ENCODE assay signal across 20 cellular contexts in the genomic region with DNA sequence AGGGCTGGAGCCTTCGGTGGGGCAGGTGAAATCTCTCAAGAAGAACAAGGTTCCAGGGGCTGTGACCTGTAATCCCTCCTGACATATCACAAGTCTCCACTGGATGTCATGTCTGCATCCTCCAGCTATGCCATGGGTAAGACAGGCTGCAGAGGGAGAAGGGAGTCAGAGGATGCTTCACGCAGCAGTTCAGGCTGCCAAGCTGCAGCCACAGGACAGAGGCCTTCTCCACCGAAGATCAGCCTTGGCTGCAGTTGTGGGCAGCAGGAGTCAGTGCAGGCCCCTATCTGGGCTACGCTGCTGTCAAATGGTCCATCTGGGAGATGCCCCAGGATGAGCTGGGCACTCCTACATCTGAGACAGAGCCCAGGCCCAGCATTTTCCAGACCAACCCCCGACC. TPM values are rescaled to one million over a fixed set of nuclear protein-coding genes. Genes with fewer than 3 reads are reported as not detected.
DNase-seq lines count a peak whose midpoint lies in the region; ATAC-seq and TF ChIP-seq lines count a peak whose summit lies in the region.
"Had no signal": no experiment of that assay in that cellular context is flagged by ENCODE, and none has a peak within 500 bp of the region (broad histone marks: within the 10 kb centered on the region; RNA-seq: fewer than 3 reads in every experiment).

No MANE protein-coding gene starts in this region.

- in situ Hi-C loops in GM23248 (cut with MboI), result no loop called here

- BruUV-seq in PC-3 (replicated peaks; lab: Mats Ljungman, UMichigan), result no TSS peak

- H3K4me2 ChIP-seq in GM23248 (ENCODE audit: unreplicated experiment) (peak overlapping the region; percentile 15), PC-3 (ENCODE audit: low read length) (peak overlapping the region; percentile 16; the same call in 1 of the 2 replicates), fibroblast of lung (ENCODE audit: extremely low read depth, insufficient read depth, low read length) (no peak overlapping the region)

- TF ChIP-seq POLR2A in stomach (IDR thresholded peaks at IDR 0.05), result no peak

- H3K4me1 ChIP-seq in GM23248 (ENCODE audit: insufficient read depth) (peaks cover 87% of the 10 kb centered on the region), PC-3 (ENCODE audit: insufficient read depth, low read length) (peaks cover 61% of the 10 kb centered on the region), fibroblast of lung (ENCODE audit: control insufficient read depth, extremely low read depth, insufficient read depth, low read length) (peaks cover 78% of the 10 kb centered on the region), stomach (peaks cover 13 to 49% (median 32%) of the 10 kb centered on the region in 4 donors)

- no peak for ATAC-seq in PC-3
- ATAC-seq: activated T-helper 17 cell treated with anti-CD3 and anti-CD28 coated beads, Interleukin-2, amount 50 U/mL, for 72 hours; HCT116; stimulated activated effector memory CD8-positive, alpha-beta T cell treated with anti-CD3 and anti-CD28 coated beads, Interleukin-12 subunit alpha, Interleukin-12 subunit beta, amount 100 ng/mL, for 72 hours had no signal

- no peaks in the 10 kb centered on the region for H3K9me3 ChIP-seq in GM23248 (ENCODE audit: low read depth)
- no peaks in the 10 kb centered on the region for H3K9me3 ChIP-seq in PC-3 (ENCODE audit: low read length)
- no peaks in the 10 kb centered on the region for H3K9me3 ChIP-seq in fibroblast of lung (ENCODE audit: control insufficient read depth, insufficient read depth, low read depth, low read length)
- no peaks in the 10 kb centered on the region for H3K9me3 ChIP-seq in stomach
- H3K9me3 ChIP-seq: suprapubic skin had no signal

- H3K27me3 ChIP-seq in GM23248 (replicated peaks; ENCODE audit: insufficient read depth) (no peaks in the 10 kb centered on the region), PC-3 (ENCODE audit: low read length) (no peaks in the 10 kb centered on the region), fibroblast of lung (ENCODE audit: control insufficient read depth, insufficient read depth, low read length) (no peaks in the 10 kb centered on the region), stomach (no peaks in the 10 kb centered on the region)
- H3K27me3 ChIP-seq: suprapubic skin had no signal

- CTCF ChIA-PET in PC-3 (lab: Charles Lee), result interaction anchor here (1.0 to 1.6 kb wide), 2 partner anchors 17 to 61 kb away, joined by 4 to 5 read pairs; no protein-coding TSS in a partner anchor

- H3F3A ChIP-seq in GM23248 (ENCODE audit: insufficient read depth), result peaks cover 73% of the 10 kb centered on the region
- peaks cover 4% of the 10 kb centered on the region for H3F3A ChIP-seq in PC-3 (ENCODE audit: low read length, unreplicated experiment)

- H3K9ac ChIP-seq in GM23248 (peak overlapping the region; percentile 61; the same call in 1 of the 2 replicates), PC-3 (ENCODE audit: low read length) (no peak overlapping the region), fibroblast of lung (ENCODE audit: insufficient read depth, low read length) (no peak overlapping the region)

- TF ChIP-seq CTCF in PC-3 (conservative IDR thresholded peaks at IDR 0.05; ENCODE audit: low read depth, low read length), result no peak
- no peak for TF ChIP-seq CTCF in fibroblast of lung (conservative IDR thresholded peaks at IDR 0.05 in 1 of 2, IDR thresholded peaks at IDR 0.05 in 1 of 2; ENCODE audit: low read depth in 1 of 2, low read length in 2 of 2)
- TF ChIP-seq CTCF in stomach (IDR thresholded peaks at IDR 0.05), result no peak

- no peak overlapping the region for H3K4me3 ChIP-seq in GM23248
- no peak overlapping the region for H3K4me3 ChIP-seq in PC-3 (ENCODE audit: low read length)
- H3K4me3 ChIP-seq in fibroblast of lung (replicated peaks in 1 of 4; ENCODE audit: control extremely low read depth in 1 of 4, insufficient read depth in 1 of 4, low read depth in 3 of 4, low read length in 4 of 4), result no peak overlapping the region
- H3K4me3 ChIP-seq in stomach, result no peak overlapping the region
- H3K4me3 ChIP-seq: suprapubic skin had no signal

- H3K9me2 ChIP-seq in GM23248 (ENCODE audit: insufficient read depth) (no peaks in the 10 kb centered on the region), PC-3 (replicated peaks; ENCODE audit: low read length) (no peaks in the 10 kb centered on the region)

- H3K79me2 ChIP-seq in GM23248 (ENCODE audit: insufficient read depth) (no peaks in the 10 kb centered on the region), PC-3 (ENCODE audit: low read length) (no peaks in the 10 kb centered on the region), fibroblast of lung (ENCODE audit: control insufficient read depth, insufficient read depth, low read length) (peaks cover 16% of the 10 kb centered on the region)

- intact Hi-C loops in PC-3 (cut with micrococcal nuclease), result no loop called here
- intact Hi-C loops in stomach (cut with DNase I; ENCODE audit: low total_unique reads), result no loop called here

- H2AFZ ChIP-seq in GM23248 (no peak overlapping the region), PC-3 (ENCODE audit: low read length) (no peak overlapping the region), fibroblast of lung (ENCODE audit: low read length) (no peak overlapping the region)

- H3K27ac ChIP-seq in GM23248 (peak overlapping the region; percentile 96), PC-3 (ENCODE audit: low read length) (peak overlapping the region; percentile 63), fibroblast of lung (ENCODE audit: insufficient read depth, low read length) (peak overlapping the region; percentile 59), stomach (no peak overlapping the region)
- H3K27ac ChIP-seq: suprapubic skin had no signal

- TF ChIP-seq EP300 in stomach (IDR thresholded peaks at IDR 0.05), result no peak

- H4K20me1 ChIP-seq in GM23248 (ENCODE audit: insufficient read depth), result no peaks in the 10 kb centered on the region
- H4K20me1 ChIP-seq in PC-3 (ENCODE audit: low read length), result no peaks in the 10 kb centered on the region
- H4K20me1 ChIP-seq in fibroblast of lung (ENCODE audit: control insufficient read depth, extremely low read depth, insufficient read depth, low read length), result no peaks in the 10 kb centered on the region

- H3K36me3 ChIP-seq in GM23248 (ENCODE audit: low read depth) (no peaks in the 10 kb centered on the region), PC-3 (ENCODE audit: low read depth, low read length) (no peaks in the 10 kb centered on the region), fibroblast of lung (ENCODE audit: control insufficient read depth, insufficient read depth, low read length) (peaks cover 2% of the 10 kb centered on the region), stomach (no peaks in the 10 kb centered on the region)
- H3K36me3 ChIP-seq: suprapubic skin had no signal

- POLR2A ChIA-PET in PC-3 (lab: Charles Lee; ENCODE audit: unreplicated experiment), result no interaction called here

- WGBS in GM23248 (ENCODE audit: low coverage in 1 of 2, low lambda C conversion rate in 2 of 2, missing lambda C conversion rate in 2 of 2), 2 experiments, result 54 to 55% methylated on average over 5 of the region's 5 CpGs
- 68 to 95% (median 77%) methylated on average over 5 of the region's 5 CpGs for WGBS in stomach, 5 donors

- peak; percentile 60 for DNase-seq in GM23248
- DNase-seq in PC-3, result no peak
- no peak for DNase-seq in fibroblast of lung (ENCODE audit: low read depth in 2 of 2)
- DNase-seq in stomach, result peak; percentile 16
- no peak for DNase-seq in islet precursor cell
- no peak for DNase-seq in NCI-H526 treated with DMSO at 0.1 percent for 48 hours (lab: John Stamatoyannopoulos, UW)
- no peak for DNase-seq in NCI-H146 treated with DMSO at 0.1 percent for 48 hours (lab: John Stamatoyannopoulos, UW; ENCODE audit: unreplicated experiment)
- DNase-seq: activated B cell treated with CpG ODN at 0.5 μM for 24 hours; activated CD4-positive, alpha-beta T cell treated with anti-CD3 and anti-CD28 coated beads, Interleukin-2, amount 50 U/mL, for 4 hours; activated CD8-positive, alpha-beta memory T cell treated with anti-CD3 and anti-CD28 coated beads, Interleukin-2, amount 50 U/mL, for 4 hours; CD4-positive, alpha-beta T cell; cerebellar nuclear complex; effector CD4-positive, alpha-beta T cell; NCI-H1105 treated with DMSO at 0.1 percent for 48 hours; NCI-H2081 treated with DMSO at 0.1 percent for 48 hours; NCI-H345 had no signal

RNA-seq across cellular contexts. Expression of a gene that starts 25.0 kb away (rescaled TPM):
- total RNA-seq in GM23248 (2014; rRNA removed; shearing (Covaris generic)), result 189 and 225 TPM in 2 replicates
- 237 and 239 TPM in 2 replicates for polyA plus RNA-seq in GM23248 (2016; fragmentation: Nextera tagmentation; extraction: Ambion mirVana)
- 0.07 and 0.35 TPM in 2 replicates for total RNA-seq in PC-3 (2014; rRNA removed)
- total RNA-seq in fibroblast of lung, result 387 and 1,064 TPM in 2 replicates
- polyA plus RNA-seq in fibroblast of lung, result 1,283 and 1,566 TPM in 2 replicates
- polyA plus RNA-seq in fibroblast of lung (2012), result 748 and 845 TPM in 2 replicates
- polyA minus RNA-seq in fibroblast of lung (ENCODE audit: low replicate concordance), result 440 and 622 TPM in 2 replicates
- total RNA-seq in stomach, result 10 to 100 TPM; 35.0 to 63.8 (median 54.7) TPM
- polyA plus RNA-seq in stomach, result 10 to 100 TPM; 21.8 to 36.7 (median 29.6) TPM
- total RNA-seq: activated B cell treated with CpG ODN at 0.5 μM for 24 hours; activated T-helper 17 cell treated with anti-CD3 and anti-CD28 coated beads, Interleukin-2, amount 50 U/mL, for 72 hours had no signal

Comparison
In these comparisons a context has a peak if more than half of its experiments do, and no peak if none do; other contexts are left out.
1. DNase-seq: peak in GM23248 (single experiment) and stomach (single experiment); none in PC-3 (single experiment), fibroblast of lung (0 of 2), islet precursor cell (single experiment), NCI-H526 treated with DMSO at 0.1 percent for 48 hours (single experiment) and NCI-H146 treated with DMSO at 0.1 percent for 48 hours (single experiment).
2. H3K27ac ChIP-seq: peak in GM23248 (single experiment), PC-3 (single experiment) and fibroblast of lung (single experiment); none in stomach (0 of 5).
3. RNA of a gene that starts 25.0 kb away (total RNA-seq): 387 to 1,064 TPM in fibroblast of lung, 189 to 225 TPM in GM23248 and 35.0 to 63.8 TPM in stomach; 0.07 to 0.35 TPM in PC-3; every median in the first group is over 10 times any median in the second.